Comparison of ENCODE assay signal across 36 cellular contexts in genomic region chr16:3212567-3212966, GRCh38. TPM values are rescaled to one million over a fixed set of nuclear protein-coding genes. Genes with fewer than 3 reads are reported as not detected.
"Had no signal": no experiment of that assay in that cellular context is flagged by ENCODE, and none has a peak within 500 bp of the region (broad histone marks: within the 10 kb centered on the region; RNA-seq: fewer than 3 reads in every experiment).

No MANE protein-coding gene starts in this region.

- DNase-seq: activated CD4-positive, alpha-beta T cell treated with anti-CD3 and anti-CD28 coated beads for 36 hours; activated CD4-positive, CD25-positive, alpha-beta regulatory T cell; activated CD8-positive, alpha-beta T cell treated with anti-CD3 and anti-CD28 coated beads, Interleukin-2, amount 10 ng/mL, durations not matched to agents 7 days and 5 days; activated gamma-delta T cell treated with Interleukin-2 at 50 U/mL for 16 hours; activated naive CD8-positive, alpha-beta T cell treated with anti-CD3 and anti-CD28 coated beads for 36 hours; adrenal gland; aorta; body of pancreas; cerebellar nuclear complex; colonic mucosa; effector CD8-positive, alpha-beta T cell; esophagus squamous epithelium; foreskin melanocyte; left ventricle myocardium inferior; mesendoderm; ovary; right lobe of liver; stimulated activated CD4-positive, alpha-beta T cell treated with anti-CD3 and anti-CD28 coated beads, Interleukin-12 subunit alpha, Interleukin-12 subunit beta, amount 100 ng/mL, for 4 hours; stimulated activated CD4-positive, alpha-beta T cell treated with anti-CD3 and anti-CD28 coated beads, Interleukin-4, amount 100 ng/mL, for 24 hours; stimulated activated naive B cell treated with anti-CD40 and anti-IgM and Interleukin-4, amounts not matched to agents 10 μg/mL and 1 μg/mL and 100 μg/mL, for 72 hours; stomach; thyroid gland; upper lobe of left lung had no signal

- H3K4me3 ChIP-seq: adrenal gland, body of pancreas, colonic mucosa, esophagus squamous epithelium, left ventricle myocardium inferior, lung, ovary, right lobe of liver, stomach, thyroid gland, upper lobe of left lung, vagina had no signal

- H3K27me3 ChIP-seq: adrenal gland, body of pancreas, colonic mucosa, ovary, right lobe of liver, thyroid gland, upper lobe of left lung, vagina had no signal

- H3K27ac Mint-ChIP-seq: activated CD4-positive, alpha-beta T cell treated with anti-CD3 and anti-CD28 coated beads for 36 hours; activated naive CD8-positive, alpha-beta T cell treated with anti-CD3 and anti-CD28 coated beads for 36 hours; progenitor cell of endocrine pancreas; stimulated activated naive B cell treated with anti-CD40 and anti-IgM and Interleukin-4, amounts not matched to agents 10 μg/mL and 1 μg/mL and 100 μg/mL, for 72 hours had no signal

- FAIRE-seq: endometrium, islet of Langerhans had no signal

- H3K27ac ChIP-seq: adrenal gland, body of pancreas, colonic mucosa, epithelial cell of prostate, esophagus squamous epithelium, left ventricle myocardium inferior, ovary, right lobe of liver, stomach, thyroid gland, upper lobe of left lung, vagina had no signal

- H3K9me3 ChIP-seq: adrenal gland, body of pancreas, colonic mucosa, right lobe of liver, thyroid gland, vagina had no signal

- H3K4me3 Mint-ChIP-seq: activated CD4-positive, alpha-beta T cell treated with anti-CD3 and anti-CD28 coated beads for 36 hours; activated CD8-positive, alpha-beta T cell treated with anti-CD3 and anti-CD28 coated beads, Interleukin-2, amount 10 ng/mL, durations not matched to agents 7 days and 5 days; activated naive CD8-positive, alpha-beta T cell treated with anti-CD3 and anti-CD28 coated beads for 36 hours; stimulated activated naive B cell treated with anti-CD40 and anti-IgM and Interleukin-4, amounts not matched to agents 10 μg/mL and 1 μg/mL and 100 μg/mL, for 72 hours had no signal

- H3K36me3 ChIP-seq: adrenal gland, colonic mucosa, esophagus squamous epithelium, left ventricle myocardium inferior, ovary, right lobe of liver, stomach, thyroid gland, upper lobe of left lung, vagina had no signal

- ATAC-seq: activated CD4-positive, alpha-beta T cell treated with anti-CD3 and anti-CD28 coated beads for 36 hours; activated CD8-positive, alpha-beta T cell treated with anti-CD3 and anti-CD28 coated beads, Interleukin-2, amount 10 ng/mL, durations not matched to agents 7 days and 5 days; body of pancreas; right lobe of liver; SK-N-SH treated with all-trans-retinoic acid at 6 μM for 48 hours; stimulated activated naive B cell treated with anti-CD40 and anti-IgM and Interleukin-4, amounts not matched to agents 10 μg/mL and 1 μg/mL and 100 μg/mL, for 72 hours had no signal

- H3K4me1 ChIP-seq: adrenal gland, body of pancreas, colonic mucosa, esophagus squamous epithelium, left ventricle myocardium inferior, right lobe of liver, stomach, thyroid gland, upper lobe of left lung, vagina had no signal

- H3K27me3 Mint-ChIP-seq: activated CD4-positive, alpha-beta T cell treated with anti-CD3 and anti-CD28 coated beads for 36 hours; activated naive CD8-positive, alpha-beta T cell treated with anti-CD3 and anti-CD28 coated beads for 36 hours had no signal

RNA-seq across cellular contexts. Expression of gene OR1F1, which starts 24.6 kb away (rescaled TPM):
- total RNA-seq: activated CD4-positive, alpha-beta T cell treated with anti-CD3 and anti-CD28 coated beads for 36 hours; activated CD8-positive, alpha-beta T cell treated with anti-CD3 and anti-CD28 coated beads, Interleukin-2, amount 10 ng/mL, durations not matched to agents 7 days and 5 days; activated naive CD8-positive, alpha-beta T cell treated with anti-CD3 and anti-CD28 coated beads for 36 hours; adrenal gland; aorta; body of pancreas; colonic mucosa; dermis microvascular lymphatic vessel endothelial cell; esophagus squamous epithelium; glomerular endothelial cell; left ventricle myocardium inferior; lung; mononuclear cell; ovary; progenitor cell of endocrine pancreas; renal cortical epithelial cell; right lobe of liver; skeletal muscle tissue; stomach; thyroid gland; upper lobe of left lung; vagina had no signal
- polyA plus RNA-seq: adrenal gland, aorta, lung, ovary, stomach had no signal

RNA-seq across cellular contexts. Expression of gene MEFV, which starts 43.9 kb away (rescaled TPM):
- total RNA-seq: dermis microvascular lymphatic vessel endothelial cell, glomerular endothelial cell, progenitor cell of endocrine pancreas had no signal
- polyA plus RNA-seq: neural cell had no signal
